Comparison of ENCODE assay signal across 8 cellular contexts in genomic region chr18:3441290-3441689, GRCh38. TPM values are rescaled to one million over a fixed set of nuclear protein-coding genes. Genes with fewer than 3 reads are reported as not detected.
DNase-seq lines count a peak whose midpoint lies in the region; ATAC-seq and TF ChIP-seq lines count a peak whose summit lies in the region.

No MANE protein-coding gene starts in this region.

- H3K36me3 ChIP-seq in heart right ventricle: no peaks in the 10 kb centered on the region

- H3K4me3 ChIP-seq in heart right ventricle: no peak overlapping the region

- H3K9me3 ChIP-seq in heart right ventricle: no peaks in the 10 kb centered on the region

- TF ChIP-seq CTCF in heart right ventricle (IDR thresholded peaks at IDR 0.05): peak in 8 of 9 donors; percentile 13 to 62 (median 42)

- peak; percentile 18 for DNase-seq in activated CD4-positive, alpha-beta T cell treated with anti-CD3 and anti-CD28 coated beads for 48 hours
- no peak for DNase-seq in activated CD4-positive, alpha-beta T cell treated with anti-CD3 and anti-CD28 coated beads for 4 hours
- DNase-seq in heart right ventricle (peak in 1 of 2 donors; percentile 37), germinal center (ENCODE audit: low spot score) (no peak), epidermal melanocyte (ENCODE audit: insufficient read length, low spot score) (no peak)
- DNase-seq in stimulated activated naive CD8-positive, alpha-beta T cell treated with anti-CD3 and anti-CD28 coated beads, Interleukin-15, Interleukin-2, amounts not matched to agents 100 U/mL and 50 U/mL, for 24 hours: peak; percentile 17

- peak; percentile 82 for ATAC-seq in SK-N-SH treated with all-trans-retinoic acid at 6 μM for 48 hours
- peak in 5 of 8 donors; percentile 61 to 94 (median 82) for ATAC-seq in heart right ventricle
- ATAC-seq in stimulated activated naive CD8-positive, alpha-beta T cell treated with anti-CD3 and anti-CD28 coated beads, Interleukin-15, Interleukin-2, amounts not matched to agents 100 U/mL and 50 U/mL, for 24 hours: peak; percentile 63
- no peak for ATAC-seq in GM21737 (IDR thresholded peaks at IDR 0.05; ENCODE audit: unreplicated experiment)

- 15 to 19% methylated on average over 2 of the region's 2 CpGs for WGBS in heart right ventricle, 2 donors

- no peak overlapping the region for H3K27ac ChIP-seq in heart right ventricle

- intact Hi-C loops in heart right ventricle (cut with DNase I): loop anchor here in 3 of 10 donors (10.0 kb wide), 2 partner anchors 224 to 554 kb away; no protein-coding TSS in a partner anchor

- peaks cover 0 to 8% (median 0%) of the 10 kb centered on the region in 9 donors for H3K4me1 ChIP-seq in heart right ventricle

- H3K27me3 ChIP-seq in heart right ventricle: no peaks in the 10 kb centered on the region

TF ChIP-seq in SK-N-SH treated with all-trans-retinoic acid at 6 μM for 48 hours, 23 proteins besides CTCF, POLR2A, EP300 and RAD21:
- TF ChIP-seq PATZ1 (CRISPR knock-in tag; IDR thresholded peaks at IDR 0.05; ENCODE audit: borderline replicate concordance) (no peak), OSR1 (CRISPR knock-in tag; IDR thresholded peaks at IDR 0.05) (no peak), CSDC2 (CRISPR knock-in tag; IDR thresholded peaks at IDR 0.05) (no peak), ARNTL (CRISPR knock-in tag; IDR thresholded peaks at IDR 0.05; ENCODE audit: borderline replicate concordance, low read depth) (no peak), TCF4 (CRISPR knock-in tag; IDR thresholded peaks at IDR 0.05; ENCODE audit: borderline replicate concordance) (no peak), ZFP3 (CRISPR knock-in tag; IDR thresholded peaks at IDR 0.05) (no peak), ZFP30 (CRISPR knock-in tag; IDR thresholded peaks at IDR 0.05) (no peak), RARB (CRISPR knock-in tag; IDR thresholded peaks at IDR 0.05) (no peak), ESRRG (CRISPR knock-in tag; IDR thresholded peaks at IDR 0.05) (no peak), GLIS3 (CRISPR knock-in tag; IDR thresholded peaks at IDR 0.05) (no peak), ISL1 (CRISPR knock-in tag; IDR thresholded peaks at IDR 0.05) (no peak)
- TF ChIP-seq, protein P1, sequence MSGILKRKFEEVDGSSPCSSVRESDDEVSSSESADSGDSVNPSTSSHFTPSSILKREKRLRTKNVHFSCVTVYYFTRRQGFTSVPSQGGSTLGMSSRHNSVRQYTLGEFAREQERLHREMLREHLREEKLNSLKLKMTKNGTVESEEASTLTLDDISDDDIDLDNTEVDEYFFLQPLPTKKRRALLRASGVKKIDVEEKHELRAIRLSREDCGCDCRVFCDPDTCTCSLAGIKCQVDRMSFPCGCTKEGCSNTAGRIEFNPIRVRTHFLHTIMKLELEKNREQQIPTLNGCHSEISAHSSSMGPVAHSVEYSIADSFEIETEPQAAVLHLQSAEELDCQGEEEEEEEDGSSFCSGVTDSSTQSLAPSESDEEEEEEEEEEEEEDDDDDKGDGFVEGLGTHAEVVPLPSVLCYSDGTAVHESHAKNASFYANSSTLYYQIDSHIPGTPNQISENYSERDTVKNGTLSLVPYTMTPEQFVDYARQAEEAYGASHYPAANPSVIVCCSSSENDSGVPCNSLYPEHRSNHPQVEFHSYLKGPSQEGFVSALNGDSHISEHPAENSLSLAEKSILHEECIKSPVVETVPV (CRISPR knock-in tag; IDR thresholded peaks at IDR 0.05): no peak
- TF ChIP-seq, protein P2, sequence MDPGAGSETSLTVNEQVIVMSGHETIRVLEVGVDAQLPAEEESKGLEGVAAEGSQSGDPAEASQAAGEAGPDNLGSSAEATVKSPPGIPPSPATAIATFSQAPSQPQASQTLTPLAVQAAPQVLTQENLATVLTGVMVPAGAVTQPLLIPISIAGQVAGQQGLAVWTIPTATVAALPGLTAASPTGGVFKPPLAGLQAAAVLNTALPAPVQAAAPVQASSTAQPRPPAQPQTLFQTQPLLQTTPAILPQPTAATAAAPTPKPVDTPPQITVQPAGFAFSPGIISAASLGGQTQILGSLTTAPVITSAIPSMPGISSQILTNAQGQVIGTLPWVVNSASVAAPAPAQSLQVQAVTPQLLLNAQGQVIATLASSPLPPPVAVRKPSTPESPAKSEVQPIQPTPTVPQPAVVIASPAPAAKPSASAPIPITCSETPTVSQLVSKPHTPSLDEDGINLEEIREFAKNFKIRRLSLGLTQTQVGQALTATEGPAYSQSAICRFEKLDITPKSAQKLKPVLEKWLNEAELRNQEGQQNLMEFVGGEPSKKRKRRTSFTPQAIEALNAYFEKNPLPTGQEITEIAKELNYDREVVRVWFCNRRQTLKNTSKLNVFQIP (CRISPR knock-in tag; IDR thresholded peaks at IDR 0.05; ENCODE audit: borderline replicate concordance, low read depth): no peak

RNA-seq across cellular contexts. Expression of gene TGIF1, which starts 8.7 kb away (rescaled TPM):
- 10 to 100 TPM in 3 of 10 donors, 1 to 10 TPM in 7; 4.9 to 22.2 (median 7.9) TPM for total RNA-seq in heart right ventricle
- 10 to 100 TPM; 19.8 to 29.0 TPM for polyA plus RNA-seq in heart right ventricle

Comparison
In these comparisons a context has a peak if more than half of its experiments do, and no peak if none do; other contexts are left out.
1. DNase-seq: peak in activated CD4-positive, alpha-beta T cell treated with anti-CD3 and anti-CD28 coated beads for 48 hours (single experiment) and stimulated activated naive CD8-positive, alpha-beta T cell treated with anti-CD3 and anti-CD28 coated beads, Interleukin-15, Interleukin-2, amounts not matched to agents 100 U/mL and 50 U/mL, for 24 hours (single experiment); none in activated CD4-positive, alpha-beta T cell treated with anti-CD3 and anti-CD28 coated beads for 4 hours (0 of 2), germinal center (single experiment) and epidermal melanocyte (single experiment).